Comparison of ENCODE assay signal across 8 cellular contexts in the genomic region with DNA sequence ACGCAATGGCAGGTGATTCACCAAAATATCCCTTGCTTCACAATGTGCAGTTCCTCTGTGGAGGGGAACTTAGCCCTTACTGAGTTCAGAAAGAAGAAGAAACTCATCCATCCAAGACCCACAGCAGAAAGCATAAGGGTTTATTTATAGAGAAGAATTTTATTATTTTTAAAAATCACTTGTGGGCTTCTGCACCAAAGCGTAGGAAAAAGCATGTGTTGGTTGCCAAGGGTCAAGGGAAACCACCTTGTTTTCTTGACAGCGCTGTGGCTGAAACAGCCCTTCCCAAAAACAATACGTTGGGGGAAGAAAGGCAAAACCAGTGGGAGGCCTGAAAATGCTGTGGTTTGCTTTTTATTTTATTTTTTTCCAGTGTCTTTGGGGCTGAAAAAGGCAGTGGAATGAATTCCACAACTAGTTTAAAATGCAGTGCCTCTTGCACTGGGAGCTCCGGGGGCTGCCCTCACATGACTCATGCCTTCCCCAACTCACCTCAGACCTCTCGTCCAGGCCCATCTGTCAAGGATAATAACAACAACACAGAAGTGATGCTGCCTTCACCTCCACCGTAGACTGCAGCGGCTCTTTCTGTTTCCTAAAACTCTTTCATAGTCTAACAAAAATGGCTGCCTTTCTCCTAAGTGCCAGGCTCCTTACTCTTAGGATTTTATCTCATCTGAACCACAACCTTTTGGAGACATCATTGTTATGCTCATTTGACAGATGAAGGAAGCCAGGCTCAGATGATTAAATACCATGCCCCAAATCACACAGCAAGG.
DNase-seq lines count a peak whose midpoint lies in the region; ATAC-seq, FAIRE-seq and TF ChIP-seq lines count a peak whose summit lies in the region.

No MANE protein-coding gene starts in this region.

- ATAC-seq in HG02610 (IDR thresholded peaks at IDR 0.05; ENCODE audit: unreplicated experiment) = peak; percentile 56

- H3K36me3 ChIP-seq in neuron (ENCODE audit: insufficient read depth, low read length) = no peaks in the 10 kb centered on the region

- no peaks in the 10 kb centered on the region for H3K27me3 ChIP-seq in neuron (ENCODE audit: insufficient read depth, low read length)

- H3K9me3 ChIP-seq in neuron (ENCODE audit: low read length) = no peaks in the 10 kb centered on the region

- FAIRE-seq in GM18507 (lab: Jason Lieb, UNC) (peak; percentile 93), urothelium cell line (lab: Jason Lieb, UNC) (no peak), H54 (lab: Jason Lieb, UNC) (no peak)

- TF ChIP-seq POLR2A in H54 (IDR thresholded peaks at IDR 0.05; ENCODE audit: low read depth, low read length) = no peak

- no peak overlapping the region for H3K4me3 ChIP-seq in neuron (ENCODE audit: low read length)

- DNase-seq in GM18507 (ENCODE audit: extremely low spot score, insufficient read length, low read depth) (no peak), NCI-H2196 (lab: John Stamatoyannopoulos, UW; ENCODE audit: unreplicated experiment) (no peak), urothelium cell line (ENCODE audit: low spot score) (no peak), H54 (ENCODE audit: insufficient read length, low spot score) (no peak)
- DNase-seq in activated CD4-positive, alpha-beta T cell treated with anti-CD3 and anti-CD28 coated beads, Interleukin-2, amount 50 U/mL, for 48 hours = peak; percentile 39 to 59
- no peak for DNase-seq in activated effector memory CD4-positive, alpha-beta T cell treated with Interleukin-2 at 50 U/mL for 16 hours

- peak overlapping the region; percentile 33 for H2AFZ ChIP-seq in neuron (ENCODE audit: low read depth, low read length)

- peaks cover 20% of the 10 kb centered on the region for H3K4me1 ChIP-seq in neuron (ENCODE audit: insufficient read depth, low read length)

Comparison
In these comparisons a context has a peak if more than half of its experiments do, and no peak if none do; other contexts are left out.
1. DNase-seq: peak in activated CD4-positive, alpha-beta T cell treated with anti-CD3 and anti-CD28 coated beads, Interleukin-2, amount 50 U/mL, for 48 hours (2 of 2); none in GM18507 (single experiment), NCI-H2196 (single experiment), urothelium cell line (single experiment), H54 (single experiment) and activated effector memory CD4-positive, alpha-beta T cell treated with Interleukin-2 at 50 U/mL for 16 hours (single experiment).